ENCODE assay signal across 1 cellular context in genomic region chr19:58400916-58401824, GRCh38.
TF ChIP-seq lines count a peak whose summit lies in the region.

No MANE protein-coding gene starts in this region.

TF ChIP-seq in HepG2, 621 proteins besides CTCF, POLR2A, EP300 and RAD21 (continued from another document):
- TF ChIP-seq REST (IDR thresholded peaks at IDR 0.05; ENCODE audit: borderline replicate concordance in 1 of 2, low read depth in 1 of 2, low read length in 2 of 2) (no peak; a peak in 1 of 4 replicates), ZNF709 (CRISPR knock-in tag; IDR thresholded peaks at IDR 0.05) (peak; percentile 42; the same call in 1 of the 2 replicates), ZNF629 (CRISPR knock-in tag; conservative IDR thresholded peaks at IDR 0.05) (no peak), ZBTB37 (CRISPR knock-in tag; IDR thresholded peaks at IDR 0.05) (no peak), POLR2AphosphoS2 (IDR thresholded peaks at IDR 0.05; ENCODE audit: low read depth, low read length) (no peak), MYC (CRISPR knock-in tag; IDR thresholded peaks at IDR 0.05; ENCODE audit: borderline replicate concordance) (peak; percentile 54; the same call in 1 of the 2 replicates), TMF1 (CRISPR knock-in tag; IDR thresholded peaks at IDR 0.05; ENCODE audit: low read depth) (no peak), ZNF775 (CRISPR knock-in tag; IDR thresholded peaks at IDR 0.05; ENCODE audit: borderline replicate concordance) (no peak), FIP1L1 (IDR thresholded peaks at IDR 0.05; ENCODE audit: borderline replicate concordance, insufficient read depth, low read depth, low read length) (no peak), SSRP1 (CRISPR knock-in tag; IDR thresholded peaks at IDR 0.05) (no peak), ZNF761 (CRISPR knock-in tag; conservative IDR thresholded peaks at IDR 0.05) (0 out of 2 replicates have a peak, but pooled peaks have one; percentile 33), ZNF281 (CRISPR knock-in tag; IDR thresholded peaks at IDR 0.05; ENCODE audit: borderline replicate concordance) (no peak), CSRNP2 (CRISPR knock-in tag; conservative IDR thresholded peaks at IDR 0.05; ENCODE audit: low read depth) (no peak), TEAD2 (CRISPR knock-in tag; IDR thresholded peaks at IDR 0.05) (no peak), NCOA2 (CRISPR knock-in tag; IDR thresholded peaks at IDR 0.05) (no peak), NR0B2 (CRISPR knock-in tag; IDR thresholded peaks at IDR 0.05) (no peak), ZNF33B (CRISPR knock-in tag; IDR thresholded peaks at IDR 0.05) (peak; percentile 68; the same call in 1 of the 2 replicates), ZNF430 (CRISPR knock-in tag; IDR thresholded peaks at IDR 0.05) (0 out of 2 replicates have a peak, but pooled peaks have one; percentile 38), THRA (CRISPR knock-in tag; IDR thresholded peaks at IDR 0.05; ENCODE audit: borderline replicate concordance) (0 out of 2 replicates have a peak, but pooled peaks have one; percentile 13), PCBP1 (IDR thresholded peaks at IDR 0.05; ENCODE audit: borderline replicate concordance, low read depth, low read length) (no peak), MXI1 (IDR thresholded peaks at IDR 0.05; ENCODE audit: borderline replicate concordance, low read depth, low read length) (peak; percentile 99), KLF15 (CRISPR knock-in tag; IDR thresholded peaks at IDR 0.05; ENCODE audit: borderline replicate concordance) (no peak), GFI1 (CRISPR knock-in tag; IDR thresholded peaks at IDR 0.05; ENCODE audit: borderline replicate concordance) (no peak), TCF7L2 (IDR thresholded peaks at IDR 0.05; ENCODE audit: low read depth, low read length) (no peak), ZNF232 (CRISPR knock-in tag; IDR thresholded peaks at IDR 0.05; ENCODE audit: borderline replicate concordance) (no peak), AKAP8 (CRISPR knock-in tag; IDR thresholded peaks at IDR 0.05) (no peak)
